ENCODE assay signal across 9 cellular contexts in genomic region chr5:6837519-6838110, GRCh38.
DNase-seq lines count a peak whose midpoint lies in the region; ATAC-seq and TF ChIP-seq lines count a peak whose summit lies in the region.
"Had no signal": no experiment of that assay in that cellular context is flagged by ENCODE, and none has a peak within 500 bp of the region (broad histone marks: within the 10 kb centered on the region; RNA-seq: fewer than 3 reads in every experiment).

No MANE protein-coding gene starts in this region.

- H3K27ac ChIP-seq in HL-60 (replicated peaks) (no peak overlapping the region), adrenal gland (no peak overlapping the region), osteoblast (ENCODE audit: low read depth, low read length) (no peak overlapping the region)

- no peaks in the 10 kb centered on the region for H3K9me3 ChIP-seq in adrenal gland (replicated peaks in 1 of 3)
- peaks cover 2% of the 10 kb centered on the region for H3K9me3 ChIP-seq in osteoblast (ENCODE audit: low read depth, low read length)

- no peaks in the 10 kb centered on the region for H4K20me1 ChIP-seq in osteoblast (ENCODE audit: insufficient read depth, low read length)

- no peaks in the 10 kb centered on the region for H3K36me3 ChIP-seq in adrenal gland (replicated peaks in 1 of 2)
- H3K36me3 ChIP-seq in osteoblast (ENCODE audit: insufficient read depth, low read length): no peaks in the 10 kb centered on the region

- ATAC-seq in HG02938 (IDR thresholded peaks at IDR 0.05; ENCODE audit: unreplicated experiment) (no peak), HG03097 (IDR thresholded peaks at IDR 0.05; ENCODE audit: low FRiP score, unreplicated experiment) (no peak), GM21390 (IDR thresholded peaks at IDR 0.05; ENCODE audit: unreplicated experiment) (no peak)

- peak; percentile 10 for DNase-seq in EL
- peak; percentile 3 to 33 for DNase-seq in HL-60 (ENCODE audit: low read depth in 1 of 2, low spot score in 1 of 2)
- DNase-seq in adrenal gland: peak in 1 of 7 donors; percentile 34
- DNase-seq in osteoblast (ENCODE audit: insufficient read length, low spot score, missing footprints): no peak
- DNase-seq in LoVo (ENCODE audit: low spot score): no peak
- DNase-seq: naive B cell had no signal

- H3K27me3 ChIP-seq in HL-60 (ENCODE audit: insufficient read depth, poor library complexity, severe bottlenecking) (peaks cover 4% of the 10 kb centered on the region), adrenal gland (no peaks in the 10 kb centered on the region), osteoblast (ENCODE audit: insufficient read depth, low read length) (no peaks in the 10 kb centered on the region)

- no peaks in the 10 kb centered on the region for H3K4me1 ChIP-seq in adrenal gland (replicated peaks in 1 of 2)
- no peaks in the 10 kb centered on the region for H3K4me1 ChIP-seq in osteoblast (ENCODE audit: insufficient read depth, low read length)

- H3K79me2 ChIP-seq in osteoblast (ENCODE audit: insufficient read depth, low read length): no peaks in the 10 kb centered on the region

- H3K4me3 ChIP-seq in HL-60 (replicated peaks; ENCODE audit: insufficient read depth, low read length) (no peak overlapping the region), adrenal gland (no peak overlapping the region), osteoblast (ENCODE audit: insufficient read depth, low read length) (no peak overlapping the region)

- H3K4me2 ChIP-seq in osteoblast (ENCODE audit: insufficient read depth, low read length): no peak overlapping the region

- WGBS in adrenal gland, 4 donors: 61 to 64% (median 62%) methylated on average over 9 of the region's 9 CpGs

- intact Hi-C loops in adrenal gland (cut with DNase I): no loop called here

- TF ChIP-seq CTCF in HL-60 (IDR thresholded peaks at IDR 0.05; ENCODE audit: insufficient read depth, low read length) (peak; percentile 80), adrenal gland (IDR thresholded peaks at IDR 0.05) (peak; percentile 25 to 52 (median 36)), osteoblast (IDR thresholded peaks at IDR 0.05; ENCODE audit: extremely low read depth, low read depth, low read length) (peak; percentile 45)

- TF ChIP-seq POLR2A in adrenal gland (IDR thresholded peaks at IDR 0.05): no peak

- H2AFZ ChIP-seq in osteoblast (ENCODE audit: low read length): no peak overlapping the region

Comparison
In these comparisons a context has a peak if more than half of its experiments do, and no peak if none do; other contexts are left out.
1. DNase-seq: peak in EL (single experiment) and HL-60 (2 of 2); none in osteoblast (single experiment) and LoVo (single experiment).
2. Peak in every context shown above with its lines, with median percentiles within 50 percentile points of each other: CTCF ChIP-seq.